8 cellular contexts compared by ENCODE assay signal in the genomic region with DNA sequence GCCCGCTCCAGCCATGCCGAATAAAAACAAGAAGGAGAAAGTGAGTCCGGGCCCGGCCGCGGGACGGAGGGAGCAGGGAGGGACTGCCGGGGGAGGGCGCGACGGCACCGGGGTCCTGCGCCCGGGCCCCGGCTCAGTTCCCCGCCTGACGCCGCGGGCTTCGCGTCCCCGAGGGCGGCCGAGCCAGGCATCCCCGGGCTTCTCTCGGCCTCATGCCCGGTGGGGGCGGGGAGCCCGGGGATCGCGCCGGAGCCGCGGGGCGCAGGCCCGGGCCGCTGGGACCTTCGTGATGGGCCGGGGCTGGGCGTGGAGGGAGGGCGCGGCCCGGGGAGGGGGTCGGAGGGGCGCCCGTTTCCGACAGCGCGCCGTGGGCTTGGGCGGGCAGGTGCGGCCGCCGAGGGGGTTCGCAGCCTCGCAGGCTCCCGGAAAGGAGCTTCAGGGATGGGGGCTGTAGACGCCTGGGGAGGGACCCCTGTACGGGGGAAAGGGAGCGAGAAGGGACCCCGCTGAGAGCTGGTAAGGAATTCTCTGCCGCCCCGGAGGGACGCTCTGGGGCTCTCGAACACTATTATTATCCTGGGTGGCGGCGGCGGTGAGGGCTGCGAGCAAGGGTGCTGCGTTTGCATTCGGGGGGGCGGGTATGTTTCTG. TPM values are rescaled to one million over a fixed set of nuclear protein-coding genes. Genes with fewer than 3 reads are reported as not detected.
A peak's percentile ranks its signal among the peaks of the same experiment; 100 is the strongest.
DNase-seq lines count a peak whose midpoint lies in the region; ATAC-seq and TF ChIP-seq lines count a peak whose summit lies in the region.

No MANE protein-coding gene starts in this region.

- H3K36me3 Mint-ChIP-seq in chondrocyte (ENCODE audit: low read depth), result peaks cover 6% of the 10 kb centered on the region
- H3K36me3 Mint-ChIP-seq in stimulated activated effector memory CD8-positive, alpha-beta T cell treated with anti-CD3 and anti-CD28 coated beads, Interleukin-12 subunit alpha, Interleukin-12 subunit beta, amount 100 ng/mL, for 72 hours, result peaks cover 45% of the 10 kb centered on the region

- WGBS in lung, 2 donors, result 1 to 2% methylated on average over 41 to 72 of the region's 72 CpGs

- peaks cover 11% of the 10 kb centered on the region for H3K4me1 Mint-ChIP-seq in chondrocyte (ENCODE audit: low read depth)
- peaks cover 60% of the 10 kb centered on the region for H3K4me1 Mint-ChIP-seq in stimulated activated effector memory CD8-positive, alpha-beta T cell treated with anti-CD3 and anti-CD28 coated beads, Interleukin-12 subunit alpha, Interleukin-12 subunit beta, amount 100 ng/mL, for 72 hours

- H3K27ac Mint-ChIP-seq in chondrocyte (ENCODE audit: unreplicated experiment), result peak overlapping the region; percentile 75
- H3K27ac Mint-ChIP-seq in stimulated activated effector memory CD8-positive, alpha-beta T cell treated with anti-CD3 and anti-CD28 coated beads, Interleukin-12 subunit alpha, Interleukin-12 subunit beta, amount 100 ng/mL, for 72 hours, result peak overlapping the region; percentile 71

- H3K4me3 ChIP-seq in WI38 (ENCODE audit: low read depth, low read length), result peak overlapping the region; percentile 70
- H3K4me3 ChIP-seq in lung, result peak overlapping the region; percentile 82

- H3K4me3 Mint-ChIP-seq in chondrocyte (ENCODE audit: unreplicated experiment), result peak overlapping the region; percentile 82
- peak overlapping the region; percentile 77 for H3K4me3 Mint-ChIP-seq in stimulated activated effector memory CD8-positive, alpha-beta T cell treated with anti-CD3 and anti-CD28 coated beads, Interleukin-12 subunit alpha, Interleukin-12 subunit beta, amount 100 ng/mL, for 72 hours

- no peaks in the 10 kb centered on the region for H3K27me3 Mint-ChIP-seq in chondrocyte (ENCODE audit: low read depth)

- H3K36me3 ChIP-seq in lung (ENCODE audit: control insufficient read depth in 2 of 2, insufficient read depth in 2 of 2, low read length in 2 of 2), result peaks cover 2 to 3% of the 10 kb centered on the region in 2 donors

- DNase-seq in AG08395 (ENCODE audit: low spot score) (peak; percentile 36), chondrocyte (ENCODE audit: low spot score) (no peak), lung (ENCODE audit: low spot score) (no peak), NCI-H187 treated with DMSO at 0.1 percent for 48 hours (lab: John Stamatoyannopoulos, UW) (no peak)
- DNase-seq in stimulated activated effector memory CD8-positive, alpha-beta T cell treated with anti-CD3 and anti-CD28 coated beads, Interleukin-12 subunit alpha, Interleukin-12 subunit beta, amount 100 ng/mL, for 72 hours (ENCODE audit: low spot score in 2 of 2), result peak; percentile 36 to 78

- TF ChIP-seq CTCF in WI38 (IDR thresholded peaks at IDR 0.05; ENCODE audit: low read depth, low read length), result no peak
- TF ChIP-seq CTCF in chondrocyte (IDR thresholded peaks at IDR 0.05), result no peak
- no peak for TF ChIP-seq CTCF in lung (IDR thresholded peaks at IDR 0.05; ENCODE audit: control extremely low read depth, extremely low read depth)

- no peaks in the 10 kb centered on the region for H3K9me3 ChIP-seq in lung (ENCODE audit: control insufficient read depth in 2 of 2, insufficient read depth in 1 of 2, low read length in 1 of 2)

- peaks cover 0 to 5% of the 10 kb centered on the region in 2 donors for H3K4me1 ChIP-seq in lung (ENCODE audit: control insufficient read depth in 2 of 2, insufficient read depth in 2 of 2, low read length in 2 of 2)

- H3K27ac ChIP-seq in lung (ENCODE audit: low read depth in 1 of 2, low read length in 1 of 2), result peak overlapping the region; percentile 89 to 91

- H3K9me3 Mint-ChIP-seq in chondrocyte (ENCODE audit: low read depth), result no peaks in the 10 kb centered on the region
- no peaks in the 10 kb centered on the region for H3K9me3 Mint-ChIP-seq in stimulated activated effector memory CD8-positive, alpha-beta T cell treated with anti-CD3 and anti-CD28 coated beads, Interleukin-12 subunit alpha, Interleukin-12 subunit beta, amount 100 ng/mL, for 72 hours

- ATAC-seq in GM19023 (IDR thresholded peaks at IDR 0.05; ENCODE audit: unreplicated experiment), result peak; percentile 24
- ATAC-seq in HG03175 (IDR thresholded peaks at IDR 0.05; ENCODE audit: unreplicated experiment), result peak; percentile 22
- no peak for ATAC-seq in lung (ENCODE audit: insufficient read depth, low FRiP score)
- peak; percentile 31 for ATAC-seq in stimulated activated effector memory CD8-positive, alpha-beta T cell treated with anti-CD3 and anti-CD28 coated beads, Interleukin-12 subunit alpha, Interleukin-12 subunit beta, amount 100 ng/mL, for 72 hours

- no peaks in the 10 kb centered on the region for H3K27me3 ChIP-seq in lung (ENCODE audit: control insufficient read depth, insufficient read depth)

RNA-seq across cellular contexts. Expression of a gene that starts 0.5 kb away (rescaled TPM):
- total RNA-seq in chondrocyte (95.0 to 111 TPM (median 98.1 TPM) in 3 replicates), lung (100 to 1,000 TPM; 148 to 180 TPM)
- 100 to 1,000 TPM in 1 of 2 donors, 10 to 100 TPM in 1; 66.6 to 104 TPM for polyA plus RNA-seq in lung

Comparison
In these comparisons a context has a peak if more than half of its experiments do, and no peak if none do; other contexts are left out.
1. DNase-seq: peak in AG08395 (single experiment) and stimulated activated effector memory CD8-positive, alpha-beta T cell treated with anti-CD3 and anti-CD28 coated beads, Interleukin-12 subunit alpha, Interleukin-12 subunit beta, amount 100 ng/mL, for 72 hours (2 of 2); none in chondrocyte (single experiment), lung (single experiment) and NCI-H187 treated with DMSO at 0.1 percent for 48 hours (single experiment).